ENCODE assay signal across 8 cellular contexts in the genomic region with DNA sequence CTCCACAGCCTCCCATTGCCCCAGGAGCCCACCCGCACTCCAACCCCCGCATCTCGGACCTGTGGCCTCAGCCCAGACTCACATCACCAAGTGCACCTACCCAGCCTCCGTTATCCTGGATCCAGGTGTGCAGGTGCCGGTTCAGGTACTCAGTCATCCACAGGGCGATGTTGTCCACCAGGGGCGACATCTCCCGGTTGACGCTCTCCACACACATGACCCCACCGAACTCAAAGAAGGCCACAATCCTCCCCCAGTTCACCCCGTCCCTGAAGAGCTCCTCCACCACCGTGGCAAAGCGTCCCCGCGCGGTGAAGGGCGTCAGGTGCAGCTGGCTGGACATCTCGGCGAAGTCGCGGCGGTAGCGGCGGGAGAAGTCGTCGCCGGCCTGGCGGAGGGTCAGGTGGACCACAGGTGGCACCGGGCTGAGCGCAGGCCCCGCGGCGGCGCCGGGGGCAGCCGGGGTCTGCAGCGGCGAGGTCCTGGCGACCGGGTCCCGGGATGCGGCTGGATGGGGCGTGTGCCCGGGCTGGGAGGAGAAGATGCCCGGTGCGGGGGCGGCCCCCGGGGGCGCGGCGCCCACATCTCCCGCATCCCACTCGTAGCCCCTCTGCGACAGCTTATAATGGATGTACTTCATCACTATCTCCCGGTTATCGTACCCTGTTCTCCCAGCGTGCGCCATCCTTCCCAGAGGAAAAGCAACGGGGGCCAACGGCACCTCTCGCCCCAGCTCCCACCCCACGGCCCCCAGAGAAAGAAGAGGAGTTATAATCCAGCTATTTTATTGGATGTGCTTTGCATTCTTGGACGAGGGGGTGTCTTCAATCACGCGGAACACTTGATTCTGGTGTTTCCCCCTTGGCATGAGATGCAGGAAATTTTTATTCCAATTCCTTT. TPM values are rescaled to one million over a fixed set of nuclear protein-coding genes. Genes with fewer than 3 reads are reported as not detected.
A peak's percentile ranks its signal among the peaks of the same experiment; 100 is the strongest.
DNase-seq lines count a peak whose midpoint lies in the region; ATAC-seq, FAIRE-seq and TF ChIP-seq lines count a peak whose summit lies in the region.

No MANE protein-coding gene starts in this region.

- H3K4me3 Mint-ChIP-seq in HFFc6, result peak overlapping the region; percentile 93
- H3K4me3 Mint-ChIP-seq in memory B cell, result peak overlapping the region; percentile 98

- H3K9me3 Mint-ChIP-seq in HFFc6 (no peaks in the 10 kb centered on the region), memory B cell (no peaks in the 10 kb centered on the region)

- peaks cover 35% of the 10 kb centered on the region for H3K4me1 Mint-ChIP-seq in HFFc6 (ENCODE audit: low read depth)
- peaks cover 43% of the 10 kb centered on the region for H3K4me1 Mint-ChIP-seq in memory B cell

- TF ChIP-seq CTCF in HFFc6 (IDR thresholded peaks at IDR 0.05) (peak; percentile 58), coronary artery (IDR thresholded peaks at IDR 0.05) (peak; percentile 84)

- peak; percentile 99 for FAIRE-seq in GM12891 (lab: Jason Lieb, UNC)

- peaks cover 41% of the 10 kb centered on the region for H3K27me3 Mint-ChIP-seq in HFFc6 (ENCODE audit: insufficient read depth)
- no peaks in the 10 kb centered on the region for H3K27me3 Mint-ChIP-seq in memory B cell

- DNase-seq in GM12891 (ENCODE audit: insufficient read length, low spot score) (peak; percentile 58), HFFc6 (no peak), NCI-H187 treated with DMSO at 0.1 percent for 48 hours (lab: John Stamatoyannopoulos, UW) (peak; percentile 56), coronary artery (ENCODE audit: low spot score) (peak; percentile 87), memory B cell (ENCODE audit: low spot score in 2 of 2) (peak; percentile 75 to 85), cerebellar nuclear complex (lab: John Stamatoyannopoulos, UW) (no peak)
- peak; percentile 83 to 85 for DNase-seq in activated CD4-positive, alpha-beta T cell treated with anti-CD3 and anti-CD28 coated beads for 4 hours
- DNase-seq in stimulated activated CD8-positive, alpha-beta memory T cell treated with anti-CD3 and anti-CD28 coated beads, Interleukin-15, amount 100 ng/mL, for 1 hour (ENCODE audit: low read depth), result peak; percentile 57

- peak overlapping the region; percentile 94 for H3K4me3 ChIP-seq in coronary artery

- peak; percentile 61 for ATAC-seq in memory B cell (ENCODE audit: low read depth)

- peak; percentile 60; the same call in 1 of the 2 replicates for TF ChIP-seq POLR2A in GM12891 (IDR thresholded peaks at IDR 0.05; ENCODE audit: low read depth, low read length)

- H3K27ac ChIP-seq in coronary artery, result peak overlapping the region; percentile 87 to 90

- H3K27ac Mint-ChIP-seq in HFFc6 (no peak overlapping the region), memory B cell (peak overlapping the region; percentile 99)

- H3K36me3 Mint-ChIP-seq in HFFc6 (ENCODE audit: low read depth) (no peaks in the 10 kb centered on the region; the same call in 1 of the 2 replicates), memory B cell (peaks cover 5% of the 10 kb centered on the region)

TF ChIP-seq in GM12891, 5 proteins besides CTCF, POLR2A, EP300 and RAD21:
- no peak for TF ChIP-seq SPI1 (IDR thresholded peaks at IDR 0.05; ENCODE audit: low read depth, low read length)
- TF ChIP-seq TAF1 (IDR thresholded peaks at IDR 0.05; ENCODE audit: low read depth, low read length), result peak; percentile 69
- TF ChIP-seq POLR2AphosphoS5 (IDR thresholded peaks at IDR 0.05; ENCODE audit: low read depth, low read length), result no peak; the same call in 1 of the 2 replicates
- peak; percentile 54 for TF ChIP-seq PAX5 (IDR thresholded peaks at IDR 0.05; ENCODE audit: insufficient read depth, low read length, severe bottlenecking)
- peak; percentile 83 for TF ChIP-seq POU2F2 (IDR thresholded peaks at IDR 0.05; ENCODE audit: low read depth, low read length)

RNA-seq across cellular contexts. Expression of gene BCL2, which starts 1.3 kb away (rescaled TPM):
- polyA plus RNA-seq in GM12891 (2012; ENCODE audit: low read depth, missing spikeins), result 25.4 TPM
- total RNA-seq in HFFc6 (2021; fragmentation: NEBNext Ultra II Directional; extraction: Animal tissue kit (Norgen Biotek cat#: 25700)), result 1 to 10 TPM in 2 of 6 experiments, under 1 TPM in 4; 0.17 to 1.1 (median 0.95) TPM

RNA-seq across cellular contexts. Expression of gene KDSR, which starts 48.8 kb away (rescaled TPM):
- 12.4 TPM for polyA plus RNA-seq in GM12891 (2012; ENCODE audit: low read depth, missing spikeins)
- 10 to 100 TPM; 46.7 to 69.4 (median 57.1) TPM for total RNA-seq in HFFc6 (2021; fragmentation: NEBNext Ultra II Directional; extraction: Animal tissue kit (Norgen Biotek cat#: 25700))

Comparison
In these comparisons a context has a peak if more than half of its experiments do, and no peak if none do; other contexts are left out.
1. DNase-seq: peak in GM12891 (single experiment), NCI-H187 treated with DMSO at 0.1 percent for 48 hours (single experiment), activated CD4-positive, alpha-beta T cell treated with anti-CD3 and anti-CD28 coated beads for 4 hours (2 of 2), coronary artery (single experiment), memory B cell (2 of 2) and stimulated activated CD8-positive, alpha-beta memory T cell treated with anti-CD3 and anti-CD28 coated beads, Interleukin-15, amount 100 ng/mL, for 1 hour (single experiment); none in HFFc6 (single experiment) and cerebellar nuclear complex (0 of 2).